Comparison of ENCODE assay signal across 8 cellular contexts in genomic region chr1:9561429-9561828, GRCh38. TPM values are rescaled to one million over a fixed set of nuclear protein-coding genes. Genes with fewer than 3 reads are reported as not detected.
A peak's percentile ranks its signal among the peaks of the same experiment; 100 is the strongest.
DNase-seq lines count a peak whose midpoint lies in the region; ATAC-seq and TF ChIP-seq lines count a peak whose summit lies in the region.

No MANE protein-coding gene starts in this region.

- ATAC-seq in gastroesophageal sphincter (peak; percentile 87), GM19023 (IDR thresholded peaks at IDR 0.05; ENCODE audit: unreplicated experiment) (no peak)

- peaks cover 0 to 7% of the 10 kb centered on the region in 2 donors for H3K4me1 Mint-ChIP-seq in immature natural killer cell

- peak overlapping the region; percentile 82 for H3K9ac ChIP-seq in SK-N-MC (ENCODE audit: insufficient read length)
- no peak overlapping the region for H3K9ac ChIP-seq in rectal smooth muscle tissue (ENCODE audit: low read length)

- no peak for TF ChIP-seq EP300 in gastroesophageal sphincter (IDR thresholded peaks at IDR 0.05)

- H3K27me3 Mint-ChIP-seq in immature natural killer cell (ENCODE audit: low read depth in 3 of 3): peaks cover 0 to 3% (median 3%) of the 10 kb centered on the region in 3 donors

- H3K36me3 ChIP-seq in SK-N-MC (ENCODE audit: insufficient read depth, low read length) (peaks cover 41% of the 10 kb centered on the region), gastroesophageal sphincter (peaks cover 0 to 7% of the 10 kb centered on the region in 2 donors), rectal smooth muscle tissue (ENCODE audit: control insufficient read depth, insufficient read depth, low read length) (no peaks in the 10 kb centered on the region)

- peaks cover 0 to 20% (median 3%) of the 10 kb centered on the region in 3 donors for H3K36me3 Mint-ChIP-seq in immature natural killer cell

- H3K27ac ChIP-seq in SK-N-MC: peak overlapping the region; percentile 99
- peak overlapping the region; percentile 47 to 80 (median 64) for H3K27ac ChIP-seq in gastroesophageal sphincter
- H3K27ac ChIP-seq in rectal smooth muscle tissue (ENCODE audit: low read depth, low read length): peak overlapping the region; percentile 72

- H3K4me1 ChIP-seq in gastroesophageal sphincter (peaks cover 3 to 71% (median 21%) of the 10 kb centered on the region in 3 donors), rectal smooth muscle tissue (ENCODE audit: control insufficient read depth, insufficient read depth, low read length) (peaks cover 21% of the 10 kb centered on the region)

- DNase-seq in AG10803 (ENCODE audit: low read depth) (peak; percentile 92), M059J (ENCODE audit: low read depth) (peak; percentile 96), SK-N-MC (ENCODE audit: low read depth, low spot score) (peak; percentile 100), immature natural killer cell (no peak), T-helper 1 cell (no peak)

- H3K4me3 Mint-ChIP-seq in immature natural killer cell: no peak overlapping the region

- TF ChIP-seq POLR2A in gastroesophageal sphincter (IDR thresholded peaks at IDR 0.05): no peak

- H3K9me3 Mint-ChIP-seq in immature natural killer cell: no peaks in the 10 kb centered on the region

- WGBS in gastroesophageal sphincter (ENCODE audit: low coverage in 1 of 2), 2 donors: 4 to 5% methylated on average over 3 of the region's 3 CpGs

- no peaks in the 10 kb centered on the region for H3K27me3 ChIP-seq in gastroesophageal sphincter
- H3K27me3 ChIP-seq in rectal smooth muscle tissue (ENCODE audit: control insufficient read depth, insufficient read depth, low read length): no peaks in the 10 kb centered on the region

- H3K4me3 ChIP-seq in AG10803 (ENCODE audit: low read length) (no peak overlapping the region), SK-N-MC (peak overlapping the region; percentile 71), gastroesophageal sphincter (no peak overlapping the region), rectal smooth muscle tissue (ENCODE audit: low read length) (peak overlapping the region; percentile 21)

- no peak for TF ChIP-seq CTCF in AG10803 (conservative IDR thresholded peaks at IDR 0.05; ENCODE audit: low read length)
- no peak for TF ChIP-seq CTCF in gastroesophageal sphincter (IDR thresholded peaks at IDR 0.05)

- H3K9me3 ChIP-seq in SK-N-MC (ENCODE audit: low read depth, low read length): peaks cover 8% of the 10 kb centered on the region; the same call in 1 of the 2 replicates
- H3K9me3 ChIP-seq in gastroesophageal sphincter: no peaks in the 10 kb centered on the region

- H3K27ac Mint-ChIP-seq in immature natural killer cell: no peak overlapping the region

RNA-seq across cellular contexts. Expression of gene SLC25A33, which starts 22.2 kb away (rescaled TPM):
- 11.3 and 15.5 TPM in 2 replicates for total RNA-seq in M059J (2014; rRNA removed; shearing (Covaris generic))
- total RNA-seq in gastroesophageal sphincter: 10 to 100 TPM in 2 of 4 donors, 1 to 10 TPM in 2; 7.0 to 11.5 (median 10.5) TPM
- polyA plus RNA-seq in immature natural killer cell: 1 to 10 TPM; 6.4 to 7.4 (median 7.0) TPM

RNA-seq across cellular contexts. Expression of gene TMEM201, which starts 27.3 kb away (rescaled TPM):
- 9.7 and 13.6 TPM in 2 replicates for total RNA-seq in M059J (2014; rRNA removed; shearing (Covaris generic))
- total RNA-seq in gastroesophageal sphincter: 1 to 10 TPM; 4.4 to 9.3 (median 5.5) TPM
- 1 to 10 TPM; 1.1 to 2.3 (median 1.3) TPM for polyA plus RNA-seq in immature natural killer cell

Comparison
In these comparisons a context has a peak if more than half of its experiments do, and no peak if none do; other contexts are left out.
1. DNase-seq: peak in AG10803 (single experiment), M059J (single experiment) and SK-N-MC (single experiment); none in immature natural killer cell (0 of 3) and T-helper 1 cell (0 of 5).
2. H3K4me3 ChIP-seq: peak in SK-N-MC (single experiment) and rectal smooth muscle tissue (single experiment); none in AG10803 (single experiment) and gastroesophageal sphincter (0 of 2).
3. Peak in every context shown above with its lines, with median percentiles within 50 percentile points of each other: H3K27ac ChIP-seq.